In the genomic region with DNA sequence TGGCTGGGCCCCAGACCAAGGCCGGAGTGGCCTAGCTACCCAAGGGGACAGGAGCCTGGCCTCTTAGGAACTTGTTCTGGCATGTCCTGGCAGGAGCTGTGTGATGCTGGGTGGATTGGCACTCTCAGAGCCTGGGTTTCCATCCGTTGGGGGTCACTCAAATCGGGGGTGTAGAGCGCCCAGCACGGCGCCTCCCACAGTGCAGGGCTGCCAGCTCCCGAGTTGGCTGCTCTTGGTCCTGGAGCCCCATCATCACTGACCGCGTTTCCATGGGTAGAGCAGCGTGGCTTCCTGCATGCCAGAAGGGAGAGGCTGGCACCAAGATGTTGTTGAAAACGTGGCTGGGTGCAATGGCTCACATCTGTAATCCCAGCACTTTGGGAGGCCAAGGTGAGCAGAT, we compare ENCODE assay signal across 17 cellular contexts.
"Had no signal": no experiment of that assay in that cellular context is flagged by ENCODE, and none has a peak within 500 bp of the region (broad histone marks: within the 10 kb centered on the region; RNA-seq: fewer than 3 reads in every experiment).

No MANE protein-coding gene starts in this region.

- H3K27me3 ChIP-seq: upper lobe of left lung, vagina had no signal

- DNase-seq: cortex of kidney; dorsolateral prefrontal cortex; effector CD8-positive, alpha-beta T cell; hippocampal formation; naive thymus-derived CD4-positive, alpha-beta T cell; nephron progenitor cell; spleen; stimulated activated CD4-positive, alpha-beta T cell treated with anti-CD3 and anti-CD28 coated beads, Interleukin-15, amount 100 ng/mL, for 24 hours; stimulated activated CD4-positive, alpha-beta T cell treated with anti-CD3 and anti-CD28 coated beads, Interleukin-1b, Interleukin-23, amount 100 ng/mL, for 48 hours; stimulated activated CD4-positive, alpha-beta T cell treated with anti-CD3 and anti-CD28 coated beads, Interleukin-4, amount 100 ng/mL, for 24 hours; tibial artery; upper lobe of left lung had no signal

- H3K36me3 ChIP-seq: heart left ventricle, neutrophil, spleen, tibial artery, upper lobe of left lung, vagina had no signal

- H3K4me1 ChIP-seq: heart left ventricle, spleen, tibial artery, upper lobe of left lung, vagina had no signal

- H3K27ac ChIP-seq: dorsolateral prefrontal cortex, heart left ventricle, neutrophil, spleen, tibial artery, upper lobe of left lung, vagina had no signal

- H3K9me3 ChIP-seq: heart left ventricle, neutrophil, spleen, tibial artery, upper lobe of left lung, vagina had no signal

- ATAC-seq: heart left ventricle; naive thymus-derived CD4-positive, alpha-beta T cell; sciatic nerve; stimulated activated memory B cell treated with anti-CD40 and anti-IgM and Interleukin-4, amounts not matched to agents 10 μg/mL and 1 μg/mL and 100 μg/mL, for 72 hours had no signal

- H3K4me3 ChIP-seq: dorsolateral prefrontal cortex, heart left ventricle, spleen, tibial artery, upper lobe of left lung, vagina had no signal
